Comparison of ENCODE assay signal across 1 cellular context in the genomic region with DNA sequence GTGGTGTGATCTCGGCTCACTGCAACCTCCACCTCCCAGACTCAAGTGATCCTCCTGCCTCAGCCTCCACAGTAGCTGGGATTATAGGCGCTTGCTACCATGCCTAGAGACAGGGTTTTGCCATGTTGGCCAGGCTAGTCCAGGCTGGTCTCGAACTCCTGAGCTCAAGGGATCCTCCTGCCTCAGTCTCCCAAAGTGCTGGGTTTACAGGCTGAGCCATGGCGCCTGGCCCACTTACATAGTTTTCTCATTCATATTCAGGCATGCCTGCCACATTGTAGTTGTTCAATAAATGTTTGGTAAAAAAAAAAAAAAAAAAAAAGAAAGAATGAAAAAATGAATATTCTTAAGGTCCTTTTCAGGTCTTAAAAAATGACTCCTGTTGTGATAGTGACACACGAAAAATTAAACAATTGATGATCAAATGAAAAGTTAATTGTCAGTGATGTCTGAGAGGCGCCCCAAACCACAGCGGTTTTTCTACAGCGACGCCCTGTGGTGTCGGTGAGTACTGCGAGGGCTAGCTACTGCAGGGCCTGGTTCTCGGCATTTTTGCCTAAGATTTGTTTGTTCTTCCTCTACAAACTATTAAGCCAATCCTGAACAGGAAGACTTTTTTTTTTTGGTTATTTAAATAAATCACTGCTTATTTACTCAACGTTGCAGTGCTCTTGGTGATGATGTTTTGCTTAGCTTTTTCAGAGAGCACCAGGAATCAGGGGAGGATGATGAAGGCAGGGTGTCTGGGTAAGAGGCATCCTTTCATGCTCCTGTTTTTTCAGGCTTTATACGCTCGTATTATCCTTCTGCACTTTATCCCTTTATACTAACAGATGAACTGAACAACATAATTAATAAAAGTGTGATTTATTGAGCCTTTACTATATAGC.
A peak's percentile ranks its signal among the peaks of the same experiment; 100 is the strongest.
TF ChIP-seq lines count a peak whose summit lies in the region.

No MANE protein-coding gene starts in this region.

TF ChIP-seq in HepG2, 621 proteins besides CTCF, POLR2A, EP300 and RAD21 (continued from another document):
- TF ChIP-seq ZBTB3 (CRISPR knock-in tag; IDR thresholded peaks at IDR 0.05; ENCODE audit: borderline replicate concordance, low read depth) = no peak
- TF ChIP-seq, protein P1, sequence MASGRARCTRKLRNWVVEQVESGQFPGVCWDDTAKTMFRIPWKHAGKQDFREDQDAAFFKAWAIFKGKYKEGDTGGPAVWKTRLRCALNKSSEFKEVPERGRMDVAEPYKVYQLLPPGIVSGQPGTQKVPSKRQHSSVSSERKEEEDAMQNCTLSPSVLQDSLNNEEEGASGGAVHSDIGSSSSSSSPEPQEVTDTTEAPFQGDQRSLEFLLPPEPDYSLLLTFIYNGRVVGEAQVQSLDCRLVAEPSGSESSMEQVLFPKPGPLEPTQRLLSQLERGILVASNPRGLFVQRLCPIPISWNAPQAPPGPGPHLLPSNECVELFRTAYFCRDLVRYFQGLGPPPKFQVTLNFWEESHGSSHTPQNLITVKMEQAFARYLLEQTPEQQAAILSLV (CRISPR knock-in tag; IDR thresholded peaks at IDR 0.05; ENCODE audit: borderline replicate concordance) = no peak
- TF ChIP-seq ZFAT (CRISPR knock-in tag; conservative IDR thresholded peaks at IDR 0.05) = no peak
- TF ChIP-seq SATB2 (CRISPR knock-in tag; IDR thresholded peaks at IDR 0.05) = no peak
- no peak for TF ChIP-seq YEATS2 (CRISPR knock-in tag; IDR thresholded peaks at IDR 0.05; ENCODE audit: borderline replicate concordance)
- TF ChIP-seq, protein P2, sequence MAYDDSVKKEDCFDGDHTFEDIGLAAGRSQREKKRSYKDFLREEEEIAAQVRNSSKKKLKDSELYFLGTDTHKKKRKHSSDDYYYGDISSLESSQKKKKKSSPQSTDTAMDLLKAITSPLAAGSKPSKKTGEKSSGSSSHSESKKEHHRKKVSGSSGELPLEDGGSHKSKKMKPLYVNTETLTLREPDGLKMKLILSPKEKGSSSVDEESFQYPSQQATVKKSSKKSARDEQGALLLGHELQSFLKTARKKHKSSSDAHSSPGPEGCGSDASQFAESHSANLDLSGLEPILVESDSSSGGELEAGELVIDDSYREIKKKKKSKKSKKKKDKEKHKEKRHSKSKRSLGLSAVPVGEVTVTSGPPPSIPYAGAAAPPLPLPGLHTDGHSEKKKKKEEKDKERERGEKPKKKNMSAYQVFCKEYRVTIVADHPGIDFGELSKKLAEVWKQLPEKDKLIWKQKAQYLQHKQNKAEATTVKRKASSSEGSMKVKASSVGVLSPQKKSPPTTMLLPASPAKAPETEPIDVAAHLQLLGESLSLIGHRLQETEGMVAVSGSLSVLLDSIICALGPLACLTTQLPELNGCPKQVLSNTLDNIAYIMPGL (CRISPR knock-in tag; IDR thresholded peaks at IDR 0.05; ENCODE audit: borderline replicate concordance in 1 of 2, low read depth in 1 of 2) = no peak
- TF ChIP-seq, protein P3, sequence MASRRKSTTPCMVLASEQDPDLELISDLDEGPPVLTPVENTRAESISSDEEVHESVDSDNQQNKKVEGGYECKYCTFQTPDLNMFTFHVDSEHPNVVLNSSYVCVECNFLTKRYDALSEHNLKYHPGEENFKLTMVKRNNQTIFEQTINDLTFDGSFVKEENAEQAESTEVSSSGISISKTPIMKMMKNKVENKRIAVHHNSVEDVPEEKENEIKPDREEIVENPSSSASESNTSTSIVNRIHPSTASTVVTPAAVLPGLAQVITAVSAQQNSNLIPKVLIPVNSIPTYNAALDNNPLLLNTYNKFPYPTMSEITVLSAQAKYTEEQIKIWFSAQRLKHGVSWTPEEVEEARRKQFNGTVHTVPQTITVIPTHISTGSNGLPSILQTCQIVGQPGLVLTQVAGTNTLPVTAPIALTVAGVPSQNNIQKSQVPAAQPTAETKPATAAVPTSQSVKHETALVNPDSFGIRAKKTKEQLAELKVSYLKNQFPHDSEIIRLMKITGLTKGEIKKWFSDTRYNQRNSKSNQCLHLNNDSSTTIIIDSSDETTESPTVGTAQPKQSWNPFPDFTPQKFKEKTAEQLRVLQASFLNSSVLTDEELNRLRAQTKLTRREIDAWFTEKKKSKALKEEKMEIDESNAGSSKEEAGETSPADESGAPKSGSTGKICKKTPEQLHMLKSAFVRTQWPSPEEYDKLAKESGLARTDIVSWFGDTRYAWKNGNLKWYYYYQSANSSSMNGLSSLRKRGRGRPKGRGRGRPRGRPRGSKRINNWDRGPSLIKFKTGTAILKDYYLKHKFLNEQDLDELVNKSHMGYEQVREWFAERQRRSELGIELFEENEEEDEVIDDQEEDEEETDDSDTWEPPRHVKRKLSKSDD (CRISPR knock-in tag; IDR thresholded peaks at IDR 0.05; ENCODE audit: low read depth) = no peak
- TF ChIP-seq ZNF124 (CRISPR knock-in tag; IDR thresholded peaks at IDR 0.05) = no peak
- TF ChIP-seq, protein P4, sequence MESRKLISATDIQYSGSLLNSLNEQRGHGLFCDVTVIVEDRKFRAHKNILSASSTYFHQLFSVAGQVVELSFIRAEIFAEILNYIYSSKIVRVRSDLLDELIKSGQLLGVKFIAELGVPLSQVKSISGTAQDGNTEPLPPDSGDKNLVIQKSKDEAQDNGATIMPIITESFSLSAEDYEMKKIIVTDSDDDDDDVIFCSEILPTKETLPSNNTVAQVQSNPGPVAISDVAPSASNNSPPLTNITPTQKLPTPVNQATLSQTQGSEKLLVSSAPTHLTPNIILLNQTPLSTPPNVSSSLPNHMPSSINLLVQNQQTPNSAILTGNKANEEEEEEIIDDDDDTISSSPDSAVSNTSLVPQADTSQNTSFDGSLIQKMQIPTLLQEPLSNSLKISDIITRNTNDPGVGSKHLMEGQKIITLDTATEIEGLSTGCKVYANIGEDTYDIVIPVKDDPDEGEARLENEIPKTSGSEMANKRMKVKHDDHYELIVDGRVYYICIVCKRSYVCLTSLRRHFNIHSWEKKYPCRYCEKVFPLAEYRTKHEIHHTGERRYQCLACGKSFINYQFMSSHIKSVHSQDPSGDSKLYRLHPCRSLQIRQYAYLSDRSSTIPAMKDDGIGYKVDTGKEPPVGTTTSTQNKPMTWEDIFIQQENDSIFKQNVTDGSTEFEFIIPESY (CRISPR knock-in tag; IDR thresholded peaks at IDR 0.05) = peak; percentile 74; the same call in 1 of the 2 replicates
- no peak for TF ChIP-seq ZNF879 (CRISPR knock-in tag; IDR thresholded peaks at IDR 0.05)
- TF ChIP-seq, protein P5, sequence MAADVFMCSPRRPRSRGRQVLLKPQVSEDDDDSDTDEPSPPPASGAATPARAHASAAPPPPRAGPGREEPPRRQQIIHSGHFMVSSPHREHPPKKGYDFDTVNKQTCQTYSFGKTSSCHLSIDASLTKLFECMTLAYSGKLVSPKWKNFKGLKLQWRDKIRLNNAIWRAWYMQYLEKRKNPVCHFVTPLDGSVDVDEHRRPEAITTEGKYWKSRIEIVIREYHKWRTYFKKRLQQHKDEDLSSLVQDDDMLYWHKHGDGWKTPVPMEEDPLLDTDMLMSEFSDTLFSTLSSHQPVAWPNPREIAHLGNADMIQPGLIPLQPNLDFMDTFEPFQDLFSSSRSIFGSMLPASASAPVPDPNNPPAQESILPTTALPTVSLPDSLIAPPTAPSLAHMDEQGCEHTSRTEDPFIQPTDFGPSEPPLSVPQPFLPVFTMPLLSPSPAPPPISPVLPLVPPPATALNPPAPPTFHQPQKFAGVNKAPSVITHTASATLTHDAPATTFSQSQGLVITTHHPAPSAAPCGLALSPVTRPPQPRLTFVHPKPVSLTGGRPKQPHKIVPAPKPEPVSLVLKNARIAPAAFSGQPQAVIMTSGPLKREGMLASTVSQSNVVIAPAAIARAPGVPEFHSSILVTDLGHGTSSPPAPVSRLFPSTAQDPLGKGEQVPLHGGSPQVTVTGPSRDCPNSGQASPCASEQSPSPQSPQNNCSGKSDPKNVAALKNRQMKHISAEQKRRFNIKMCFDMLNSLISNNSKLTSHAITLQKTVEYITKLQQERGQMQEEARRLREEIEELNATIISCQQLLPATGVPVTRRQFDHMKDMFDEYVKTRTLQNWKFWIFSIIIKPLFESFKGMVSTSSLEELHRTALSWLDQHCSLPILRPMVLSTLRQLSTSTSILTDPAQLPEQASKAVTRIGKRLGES (CRISPR knock-in tag; IDR thresholded peaks at IDR 0.05; ENCODE audit: borderline replicate concordance) = no peak
- TF ChIP-seq ETV6 (CRISPR knock-in tag; conservative IDR thresholded peaks at IDR 0.05) = no peak
- TF ChIP-seq REL (CRISPR knock-in tag; conservative IDR thresholded peaks at IDR 0.05) = no peak
- no peak for TF ChIP-seq JARID2 (CRISPR knock-in tag; IDR thresholded peaks at IDR 0.05; ENCODE audit: insufficient replicate concordance)
- peak; percentile 34; the same call in 1 of the 2 replicates for TF ChIP-seq STAG1 (CRISPR knock-in tag; IDR thresholded peaks at IDR 0.05)
- TF ChIP-seq ZNF253 (CRISPR knock-in tag; IDR thresholded peaks at IDR 0.05; ENCODE audit: borderline replicate concordance) = no peak
- TF ChIP-seq SIN3B (IDR thresholded peaks at IDR 0.05; ENCODE audit: low read length) = no peak
- no peak for TF ChIP-seq ONECUT2 (CRISPR knock-in tag; IDR thresholded peaks at IDR 0.05)
- TF ChIP-seq RFX1 (IDR thresholded peaks at IDR 0.05) = no peak
- peak; percentile 35; the same call in 1 of the 2 replicates for TF ChIP-seq SMC3 (IDR thresholded peaks at IDR 0.05; ENCODE audit: low read length)
- no peak for TF ChIP-seq ZNF350 (CRISPR knock-in tag; IDR thresholded peaks at IDR 0.05; ENCODE audit: borderline replicate concordance, low read depth)
- TF ChIP-seq FOSL1 (CRISPR knock-in tag; IDR thresholded peaks at IDR 0.05; ENCODE audit: borderline replicate concordance) = no peak
- peak; percentile 56; the same call in 1 of the 2 replicates for TF ChIP-seq GFI1 (CRISPR knock-in tag; IDR thresholded peaks at IDR 0.05; ENCODE audit: borderline replicate concordance)
